ENCODE assay signal across 8 cellular contexts in the genomic region with DNA sequence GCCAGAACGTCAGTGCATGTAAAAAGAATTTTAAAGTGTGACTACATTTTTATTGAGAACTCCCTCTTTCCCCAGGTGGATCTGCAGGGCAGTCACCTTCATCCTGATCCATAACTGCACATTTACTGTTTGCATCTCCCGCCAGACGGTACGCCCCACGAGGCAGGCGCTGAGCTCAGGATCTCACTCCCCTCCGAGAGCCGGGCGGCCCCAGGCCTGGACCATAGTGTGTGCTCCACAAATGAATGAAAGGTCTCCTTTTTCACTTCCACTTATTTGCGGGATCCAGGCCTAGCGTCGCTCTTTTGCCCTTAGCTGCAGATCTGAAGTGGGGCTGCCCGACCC. TPM values are rescaled to one million over a fixed set of nuclear protein-coding genes. Genes with fewer than 3 reads are reported as not detected.
DNase-seq lines count a peak whose midpoint lies in the region; ATAC-seq, FAIRE-seq and TF ChIP-seq lines count a peak whose summit lies in the region.

No MANE protein-coding gene starts in this region.

- TF ChIP-seq POLR2A in A549 (IDR thresholded peaks at IDR 0.05; ENCODE audit: low read length) (no peak), sigmoid colon (IDR thresholded peaks at IDR 0.05) (no peak)

- peak overlapping the region; percentile 81 for H3K4me2 ChIP-seq in A549

- no peaks in the 10 kb centered on the region for H3K27me3 ChIP-seq in right atrium auricular region
- no peaks in the 10 kb centered on the region for H3K27me3 ChIP-seq in sigmoid colon

- intact Hi-C loops in sigmoid colon (cut with DNase I) = no loop called here

- H3K27ac ChIP-seq in A549 (peak overlapping the region; percentile 83 to 91), right atrium auricular region (peak overlapping the region; percentile 61 to 74), sigmoid colon (peak overlapping the region; percentile 74 to 87 (median 78))

- peak overlapping the region; percentile 96 for H3K27ac Mint-ChIP-seq in activated naive CD8-positive, alpha-beta T cell

- DNase-seq in A549 (ENCODE audit: low read depth in 1 of 2, low spot score in 1 of 2) (peak; percentile 9 to 21), NCI-H69 (lab: John Stamatoyannopoulos, UW) (peak; percentile 67), right atrium auricular region (ENCODE audit: low spot score) (no peak), sigmoid colon (peak; percentile 67), NCI-H524 treated with DMSO at 0.1 percent for 48 hours (lab: John Stamatoyannopoulos, UW) (no peak)

- H3K4me1 Mint-ChIP-seq in activated naive CD8-positive, alpha-beta T cell (ENCODE audit: low read depth) = peaks cover 61% of the 10 kb centered on the region

- no peak for TF ChIP-seq CTCF in A549 (IDR thresholded peaks at IDR 0.05)
- TF ChIP-seq CTCF in right atrium auricular region (IDR thresholded peaks at IDR 0.05) = no peak
- no peak for TF ChIP-seq CTCF in sigmoid colon (IDR thresholded peaks at IDR 0.05)

- FAIRE-seq in A549 (lab: Jason Lieb, UNC) = no peak

- no peak for TF ChIP-seq RAD21 in A549 (conservative IDR thresholded peaks at IDR 0.05 in 1 of 2, IDR thresholded peaks at IDR 0.05 in 1 of 2)

- ATAC-seq in A549 (peak; percentile 63 to 73), GM18498 (IDR thresholded peaks at IDR 0.05; ENCODE audit: unreplicated experiment) (peak; percentile 43), HG02840 (IDR thresholded peaks at IDR 0.05; ENCODE audit: low FRiP score, unreplicated experiment) (peak; percentile 32)

- peaks cover 10% of the 10 kb centered on the region for H3K36me3 Mint-ChIP-seq in activated naive CD8-positive, alpha-beta T cell

- no peaks in the 10 kb centered on the region for H3K27me3 Mint-ChIP-seq in activated naive CD8-positive, alpha-beta T cell

- peaks cover 21% of the 10 kb centered on the region for H3K4me1 ChIP-seq in A549
- peaks cover 0 to 31% of the 10 kb centered on the region in 2 donors for H3K4me1 ChIP-seq in right atrium auricular region
- H3K4me1 ChIP-seq in sigmoid colon = peaks cover 0 to 35% (median 26%) of the 10 kb centered on the region in 4 donors

- WGBS in A549 (ENCODE audit: missing lambda C conversion rate) = 2% methylated on average over 13 of the region's 13 CpGs
- WGBS in sigmoid colon, 2 donors = 0% methylated on average over 13 of the region's 13 CpGs

- H3K9me3 ChIP-seq in A549 (no peaks in the 10 kb centered on the region), right atrium auricular region (no peaks in the 10 kb centered on the region), sigmoid colon (no peaks in the 10 kb centered on the region)

- H3K36me3 ChIP-seq in right atrium auricular region (peaks cover 48% of the 10 kb centered on the region), sigmoid colon (peaks cover 9 to 49% (median 28%) of the 10 kb centered on the region in 4 donors)

- H3K9me3 Mint-ChIP-seq in activated naive CD8-positive, alpha-beta T cell (ENCODE audit: low read depth) = no peaks in the 10 kb centered on the region

- CTCF ChIA-PET in A549 (lab: Yijun Ruan, JAX) = interaction anchor here (1.4 to 1.9 kb wide), 2 partner anchors 10 to 278 kb away, joined by 4 to 10 read pairs; no protein-coding TSS in a partner anchor

- TF ChIP-seq EP300 in A549 (IDR thresholded peaks at IDR 0.05) = no peak
- no peak for TF ChIP-seq EP300 in sigmoid colon (IDR thresholded peaks at IDR 0.05)

- H3K4me3 ChIP-seq in A549 = peak overlapping the region; percentile 79
- H3K4me3 ChIP-seq in right atrium auricular region = peak overlapping the region; percentile 75 to 82
- peak overlapping the region; percentile 61 to 87 (median 68) for H3K4me3 ChIP-seq in sigmoid colon

- peak overlapping the region; percentile 99 for H3K4me3 Mint-ChIP-seq in activated naive CD8-positive, alpha-beta T cell

- POLR2A ChIA-PET in A549 (lab: Yijun Ruan, JAX) = interaction anchor here (0.6 kb wide), 1 partner anchor 24 kb away, joined by 5 read pairs; no protein-coding TSS in a partner anchor

TF ChIP-seq in A549, 52 proteins besides CTCF, POLR2A, EP300 and RAD21:
- TF ChIP-seq, protein P1, sequence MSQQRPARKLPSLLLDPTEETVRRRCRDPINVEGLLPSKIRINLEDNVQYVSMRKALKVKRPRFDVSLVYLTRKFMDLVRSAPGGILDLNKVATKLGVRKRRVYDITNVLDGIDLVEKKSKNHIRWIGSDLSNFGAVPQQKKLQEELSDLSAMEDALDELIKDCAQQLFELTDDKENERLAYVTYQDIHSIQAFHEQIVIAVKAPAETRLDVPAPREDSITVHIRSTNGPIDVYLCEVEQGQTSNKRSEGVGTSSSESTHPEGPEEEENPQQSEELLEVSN (IDR thresholded peaks at IDR 0.05; ENCODE audit: borderline replicate concordance, low read depth) = 0 out of 2 replicates have a peak, but pooled peaks have one; percentile 4
- 0 out of 2 replicates have a peak, but pooled peaks have one; percentile 59 for TF ChIP-seq PHF8 (IDR thresholded peaks at IDR 0.05; ENCODE audit: borderline replicate concordance, low read depth)
- peak; percentile 46; the same call in 1 of the 2 replicates for TF ChIP-seq KDM5A (IDR thresholded peaks at IDR 0.05)
- no peak for TF ChIP-seq RARB (CRISPR knock-in tag; IDR thresholded peaks at IDR 0.05)
- TF ChIP-seq, protein P2, sequence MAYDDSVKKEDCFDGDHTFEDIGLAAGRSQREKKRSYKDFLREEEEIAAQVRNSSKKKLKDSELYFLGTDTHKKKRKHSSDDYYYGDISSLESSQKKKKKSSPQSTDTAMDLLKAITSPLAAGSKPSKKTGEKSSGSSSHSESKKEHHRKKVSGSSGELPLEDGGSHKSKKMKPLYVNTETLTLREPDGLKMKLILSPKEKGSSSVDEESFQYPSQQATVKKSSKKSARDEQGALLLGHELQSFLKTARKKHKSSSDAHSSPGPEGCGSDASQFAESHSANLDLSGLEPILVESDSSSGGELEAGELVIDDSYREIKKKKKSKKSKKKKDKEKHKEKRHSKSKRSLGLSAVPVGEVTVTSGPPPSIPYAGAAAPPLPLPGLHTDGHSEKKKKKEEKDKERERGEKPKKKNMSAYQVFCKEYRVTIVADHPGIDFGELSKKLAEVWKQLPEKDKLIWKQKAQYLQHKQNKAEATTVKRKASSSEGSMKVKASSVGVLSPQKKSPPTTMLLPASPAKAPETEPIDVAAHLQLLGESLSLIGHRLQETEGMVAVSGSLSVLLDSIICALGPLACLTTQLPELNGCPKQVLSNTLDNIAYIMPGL (CRISPR knock-in tag; IDR thresholded peaks at IDR 0.05; ENCODE audit: borderline replicate concordance) = no peak
- TF ChIP-seq NR3C1 (IDR thresholded peaks at IDR 0.05) = no peak
- TF ChIP-seq NFE2L2 (conservative IDR thresholded peaks at IDR 0.05; ENCODE audit: low read length) = no peak
- TF ChIP-seq GATA3 (IDR thresholded peaks at IDR 0.05; ENCODE audit: borderline replicate concordance) = no peak
- no peak for TF ChIP-seq CBX8 (IDR thresholded peaks at IDR 0.05)

RNA-seq across cellular contexts. Expression of gene DROSHA, which starts 0.4 kb away (rescaled TPM):
- polyA plus RNA-seq in A549 (2011; rRNA removed) (77.7 and 105 TPM in 2 replicates), A549 (2017; fragmentation: RNase III; extraction: RNeasy Plus Mini Kit Qiagen cat#74134 plus additional on column Dnase treatment) (44.3 to 49.1 TPM (median 46.9 TPM) in 3 replicates), sigmoid colon (10 to 100 TPM; 23.1 to 40.6 (median 26.4) TPM)
- 23.8 and 30.7 TPM in 2 replicates for polyA plus RNA-seq in A549 (2012; cell fraction: cytosol; rRNA removed)
- polyA plus RNA-seq in A549 (2012; cell fraction: nucleus; rRNA removed) = 45.6 and 49.2 TPM in 2 replicates
- 74.6 and 117 TPM in 2 replicates for polyA minus RNA-seq in A549 (2011; rRNA and poly(A)+ RNA removed)
- total RNA-seq in right atrium auricular region (10 to 100 TPM; 27.3 to 28.5 TPM), sigmoid colon (10 to 100 TPM; 17.3 to 57.6 (median 34.7) TPM)

RNA-seq across cellular contexts. Expression of gene C5orf22, which starts 0.6 kb away (rescaled TPM):
- 25.2 and 29.4 TPM in 2 replicates for polyA plus RNA-seq in A549 (2011; rRNA removed)
- 6.7 and 10.1 TPM in 2 replicates for polyA plus RNA-seq in A549 (2012; cell fraction: cytosol; rRNA removed)
- 3.7 and 7.1 TPM in 2 replicates for polyA plus RNA-seq in A549 (2012; cell fraction: nucleus; rRNA removed)
- 12.4 to 13.6 TPM (median 12.8 TPM) in 3 replicates for polyA plus RNA-seq in A549 (2017; fragmentation: RNase III; extraction: RNeasy Plus Mini Kit Qiagen cat#74134 plus additional on column Dnase treatment)
- polyA minus RNA-seq in A549 (2011; rRNA and poly(A)+ RNA removed) = 9.7 and 10.6 TPM in 2 replicates
- 10 to 100 TPM; 11.3 to 18.8 TPM for total RNA-seq in right atrium auricular region
- total RNA-seq in sigmoid colon = 10 to 100 TPM; 12.6 to 29.4 (median 19.8) TPM
- 10 to 100 TPM; 12.0 to 15.6 (median 14.6) TPM for polyA plus RNA-seq in sigmoid colon

Comparison
In these comparisons a context has a peak if more than half of its experiments do, and no peak if none do; other contexts are left out.
1. DNase-seq: peak in A549 (2 of 2), NCI-H69 (single experiment) and sigmoid colon (single experiment); none in right atrium auricular region (single experiment) and NCI-H524 treated with DMSO at 0.1 percent for 48 hours (single experiment).
2. Peak in every context shown above with its lines, with median percentiles within 50 percentile points of each other: ATAC-seq, H3K27ac ChIP-seq and H3K4me3 ChIP-seq.